In genomic region chr12:68359669-68360068, GRCh38 we compare ENCODE assay signal across 10 cellular contexts. TPM values are rescaled to one million over a fixed set of nuclear protein-coding genes. Genes with fewer than 3 reads are reported as not detected.
DNase-seq lines count a peak whose midpoint lies in the region; ATAC-seq and TF ChIP-seq lines count a peak whose summit lies in the region.
"Had no signal": no experiment of that assay in that cellular context is flagged by ENCODE, and none has a peak within 500 bp of the region (broad histone marks: within the 10 kb centered on the region; RNA-seq: fewer than 3 reads in every experiment).

No MANE protein-coding gene starts in this region.

- peaks cover 9% of the 10 kb centered on the region for H3F3A ChIP-seq in Loucy (ENCODE audit: low read depth)

- no peak overlapping the region for H2BK15ac ChIP-seq in neuronal stem cell (ENCODE audit: low read length)

- H3K4me2 ChIP-seq in Loucy (ENCODE audit: low read depth, low read length, poor library complexity, severe bottlenecking) (peak overlapping the region; percentile 10), neuronal stem cell (ENCODE audit: insufficient read depth, low read length, poor library complexity, severe bottlenecking) (no peak overlapping the region)

- H3K27ac Mint-ChIP-seq in activated naive CD8-positive, alpha-beta T cell treated with anti-CD3 and anti-CD28 coated beads, Interleukin-2, amount 50 U/mL, for 24 hours = peak overlapping the region; percentile 13
- H3K27ac Mint-ChIP-seq in activated naive CD8-positive, alpha-beta T cell treated with anti-CD3 and anti-CD28 coated beads for 36 hours = no peak overlapping the region
- peak overlapping the region; percentile 58 for H3K27ac Mint-ChIP-seq in central memory CD8-positive, alpha-beta T cell (ENCODE audit: low read depth)

- no peak overlapping the region for H4K8ac ChIP-seq in neuronal stem cell (ENCODE audit: low read depth, low read length)

- H2AK5ac ChIP-seq in neuronal stem cell (ENCODE audit: low read depth, low read length) = no peak overlapping the region

- H2AFZ ChIP-seq in Loucy (ENCODE audit: low read length) = no peak overlapping the region
- no peak overlapping the region for H2AFZ ChIP-seq in neuronal stem cell (ENCODE audit: low read length)

- no peak overlapping the region for H3K27ac ChIP-seq in neuronal stem cell (replicated peaks; ENCODE audit: low read length)

- H3K4ac ChIP-seq in neuronal stem cell (ENCODE audit: low read length) = no peak overlapping the region

- no peak for DNase-seq in activated naive CD8-positive, alpha-beta T cell treated with anti-CD3 and anti-CD28 coated beads, Interleukin-2, amount 50 U/mL, for 24 hours
- no peak for DNase-seq in activated naive CD8-positive, alpha-beta T cell treated with anti-CD3 and anti-CD28 coated beads for 36 hours
- DNase-seq in central memory CD8-positive, alpha-beta T cell (ENCODE audit: low spot score in 2 of 2) = no peak
- DNase-seq in cortex of kidney (lab: John Stamatoyannopoulos, UW) = no peak
- DNase-seq in NCI-H748 treated with DMSO at 0.1 percent for 48 hours (lab: John Stamatoyannopoulos, UW) = no peak
- no peak for DNase-seq in glomerular visceral epithelial cell (ENCODE audit: extremely low spot score)
- DNase-seq in neuronal stem cell (ENCODE audit: low spot score) = no peak
- DNase-seq: NCI-H2107, SHP77 treated with DMSO at 0.1 percent for 48 hours had no signal

- no peak for ATAC-seq in activated naive CD8-positive, alpha-beta T cell treated with anti-CD3 and anti-CD28 coated beads, Interleukin-2, amount 50 U/mL, for 24 hours
- ATAC-seq in central memory CD8-positive, alpha-beta T cell (replicated peaks; ENCODE audit: extremely low read depth, poor library complexity, severe bottlenecking) = no peak

- H4K20me1 ChIP-seq in Loucy (ENCODE audit: insufficient read depth, low read length, poor library complexity, severe bottlenecking) = no peaks in the 10 kb centered on the region

- no peak overlapping the region for H3K14ac ChIP-seq in neuronal stem cell (ENCODE audit: low read length)

- H3K9me3 ChIP-seq in Loucy (ENCODE audit: insufficient read depth, low read depth, low read length) = no peaks in the 10 kb centered on the region
- no peaks in the 10 kb centered on the region for H3K9me3 ChIP-seq in neuronal stem cell (replicated peaks in 1 of 2; ENCODE audit: control insufficient read depth in 2 of 2, insufficient read depth in 1 of 2, low read depth in 1 of 2, low read length in 2 of 2)

- H4K91ac ChIP-seq in neuronal stem cell (ENCODE audit: low read depth, low read length, poor library complexity) = no peak overlapping the region

- H2BK12ac ChIP-seq in neuronal stem cell (ENCODE audit: low read length) = no peak overlapping the region

- no peak overlapping the region for H3K23ac ChIP-seq in neuronal stem cell (ENCODE audit: low read depth, low read length, poor library complexity)

- no peaks in the 10 kb centered on the region for H3K79me2 ChIP-seq in Loucy (ENCODE audit: insufficient read depth, low read length)

- no peak overlapping the region for H3K4me3 ChIP-seq in Loucy (ENCODE audit: low read length, poor library complexity, severe bottlenecking)
- no peak overlapping the region for H3K4me3 ChIP-seq in neuronal stem cell (ENCODE audit: low read length in 2 of 2)

- no peak overlapping the region for H2BK120ac ChIP-seq in neuronal stem cell (ENCODE audit: low read depth, low read length)

- no peaks in the 10 kb centered on the region for H3K36me3 Mint-ChIP-seq in activated naive CD8-positive, alpha-beta T cell treated with anti-CD3 and anti-CD28 coated beads, Interleukin-2, amount 50 U/mL, for 24 hours (ENCODE audit: low read depth)
- H3K36me3 Mint-ChIP-seq in activated naive CD8-positive, alpha-beta T cell treated with anti-CD3 and anti-CD28 coated beads for 36 hours = no peaks in the 10 kb centered on the region
- no peaks in the 10 kb centered on the region for H3K36me3 Mint-ChIP-seq in central memory CD8-positive, alpha-beta T cell (ENCODE audit: insufficient read depth)

- H3K27me3 ChIP-seq in Loucy (ENCODE audit: insufficient read depth, low read length, poor library complexity, severe bottlenecking) (no peaks in the 10 kb centered on the region), neuronal stem cell (ENCODE audit: control insufficient read depth in 3 of 3, insufficient read depth in 3 of 3, low read depth in 1 of 3, low read length in 3 of 3) (no peaks in the 10 kb centered on the region)

- no peaks in the 10 kb centered on the region for H3K27me3 Mint-ChIP-seq in activated naive CD8-positive, alpha-beta T cell treated with anti-CD3 and anti-CD28 coated beads, Interleukin-2, amount 50 U/mL, for 24 hours
- H3K27me3 Mint-ChIP-seq in activated naive CD8-positive, alpha-beta T cell treated with anti-CD3 and anti-CD28 coated beads for 36 hours = no peaks in the 10 kb centered on the region
- H3K27me3 Mint-ChIP-seq in central memory CD8-positive, alpha-beta T cell = no peaks in the 10 kb centered on the region

- H3K36me3 ChIP-seq in Loucy (ENCODE audit: insufficient read depth, low read length) (no peaks in the 10 kb centered on the region), neuronal stem cell (replicated peaks in 1 of 2; ENCODE audit: control insufficient read depth in 2 of 2, insufficient read depth in 2 of 2, low read length in 2 of 2) (no peaks in the 10 kb centered on the region)

- H3K79me1 ChIP-seq in neuronal stem cell (ENCODE audit: low read depth, low read length) = no peaks in the 10 kb centered on the region

- H3K9ac ChIP-seq in Loucy (ENCODE audit: low read depth, low read length, poor library complexity, severe bottlenecking) (peak overlapping the region; percentile 32), neuronal stem cell (ENCODE audit: low read depth, low read length, poor library complexity) (no peak overlapping the region)

- no peaks in the 10 kb centered on the region for H3K9me2 ChIP-seq in Loucy (replicated peaks; ENCODE audit: low read depth, low read length)

- H3K4me1 Mint-ChIP-seq in activated naive CD8-positive, alpha-beta T cell treated with anti-CD3 and anti-CD28 coated beads, Interleukin-2, amount 50 U/mL, for 24 hours = peaks cover 40% of the 10 kb centered on the region
- H3K4me1 Mint-ChIP-seq in activated naive CD8-positive, alpha-beta T cell treated with anti-CD3 and anti-CD28 coated beads for 36 hours = peaks cover 27% of the 10 kb centered on the region
- H3K4me1 Mint-ChIP-seq in central memory CD8-positive, alpha-beta T cell = peaks cover 38% of the 10 kb centered on the region

- no peak for TF ChIP-seq CTCF in Loucy (conservative IDR thresholded peaks at IDR 0.05; ENCODE audit: low read length)

- H3K9me3 Mint-ChIP-seq in activated naive CD8-positive, alpha-beta T cell treated with anti-CD3 and anti-CD28 coated beads, Interleukin-2, amount 50 U/mL, for 24 hours = no peaks in the 10 kb centered on the region
- no peaks in the 10 kb centered on the region for H3K9me3 Mint-ChIP-seq in activated naive CD8-positive, alpha-beta T cell treated with anti-CD3 and anti-CD28 coated beads for 36 hours
- no peaks in the 10 kb centered on the region for H3K9me3 Mint-ChIP-seq in central memory CD8-positive, alpha-beta T cell

- H3K4me1 ChIP-seq in Loucy (ENCODE audit: insufficient read depth, low read length, poor library complexity, severe bottlenecking) = peaks cover 64% of the 10 kb centered on the region
- peaks cover 4 to 6% of the 10 kb centered on the region in 2 donors for H3K4me1 ChIP-seq in neuronal stem cell (ENCODE audit: control insufficient read depth in 2 of 2, insufficient read depth in 1 of 2, low read depth in 1 of 2, low read length in 2 of 2)

- H2BK5ac ChIP-seq in neuronal stem cell (ENCODE audit: low read length) = no peak overlapping the region

- no peak overlapping the region for H3K18ac ChIP-seq in neuronal stem cell (ENCODE audit: low read length)

- H3K4me3 Mint-ChIP-seq in activated naive CD8-positive, alpha-beta T cell treated with anti-CD3 and anti-CD28 coated beads, Interleukin-2, amount 50 U/mL, for 24 hours = no peak overlapping the region
- no peak overlapping the region for H3K4me3 Mint-ChIP-seq in activated naive CD8-positive, alpha-beta T cell treated with anti-CD3 and anti-CD28 coated beads for 36 hours
- H3K4me3 Mint-ChIP-seq in central memory CD8-positive, alpha-beta T cell = no peak overlapping the region

RNA-seq across cellular contexts. Expression of gene MDM1, which starts 27.5 kb away (rescaled TPM):
- 10 to 100 TPM; 20.0 to 22.2 TPM for total RNA-seq in activated naive CD8-positive, alpha-beta T cell treated with anti-CD3 and anti-CD28 coated beads for 36 hours
- 15.0 TPM for polyA plus RNA-seq in neuronal stem cell (2013, experiment 1 of 2)
- 14.8 TPM for polyA plus RNA-seq in neuronal stem cell (2013, experiment 2 of 2)
